ENCODE assay signal across 16 cellular contexts in the genomic region with DNA sequence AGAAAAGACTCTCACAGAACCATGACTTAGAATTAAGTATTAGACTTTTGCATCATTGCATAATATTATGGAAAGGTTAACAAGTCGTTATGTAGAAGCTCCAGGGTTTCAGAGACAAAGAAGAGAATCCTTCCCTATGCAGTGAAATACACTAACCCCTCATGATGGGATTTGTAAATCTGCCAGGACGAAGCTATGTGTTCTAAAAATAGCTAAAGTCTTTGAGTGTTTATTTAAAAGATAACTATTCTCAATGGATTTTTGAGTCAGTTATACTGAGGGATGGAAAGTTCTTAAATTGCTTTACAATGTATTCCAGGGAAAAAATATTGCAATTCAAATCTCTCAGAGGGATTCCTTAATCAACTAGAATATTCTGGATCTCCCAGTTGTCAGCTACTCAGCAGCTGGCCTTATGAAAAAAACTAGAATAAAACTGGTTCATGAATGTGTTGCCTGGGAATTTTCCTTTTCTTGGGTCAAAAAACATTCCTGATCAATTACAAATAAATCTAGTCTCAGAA.
"Had no signal": no experiment of that assay in that cellular context is flagged by ENCODE, and none has a peak within 500 bp of the region (broad histone marks: within the 10 kb centered on the region; RNA-seq: fewer than 3 reads in every experiment).

No MANE protein-coding gene starts in this region.

- H3K4me1 ChIP-seq: suprapubic skin had no signal

- H3K36me3 ChIP-seq: suprapubic skin had no signal

- H3K79me2 ChIP-seq: parathyroid adenoma had no signal

- FAIRE-seq: keratinocyte had no signal

- H2AFZ ChIP-seq: parathyroid adenoma had no signal

- H3K27ac Mint-ChIP-seq: activated CD8-positive, alpha-beta memory T cell treated with anti-CD3 and anti-CD28 coated beads, Interleukin-2, amount 10 ng/mL, durations not matched to agents 7 days and 5 days; activated naive CD8-positive, alpha-beta T cell treated with anti-CD3 and anti-CD28 coated beads for 36 hours; activated T-cell treated with anti-CD3 and anti-CD28 coated beads, Interleukin-2, amount 50 U/mL, for 24 hours; endodermal cell; type B pancreatic cell had no signal

- H3K9ac ChIP-seq: parathyroid adenoma had no signal

- ATAC-seq: activated CD8-positive, alpha-beta memory T cell treated with anti-CD3 and anti-CD28 coated beads, Interleukin-2, amount 10 ng/mL, durations not matched to agents 7 days and 5 days had no signal

- H3K36me3 Mint-ChIP-seq: activated CD8-positive, alpha-beta memory T cell treated with anti-CD3 and anti-CD28 coated beads, Interleukin-2, amount 10 ng/mL, durations not matched to agents 7 days and 5 days; activated naive CD8-positive, alpha-beta T cell treated with anti-CD3 and anti-CD28 coated beads for 36 hours; type B pancreatic cell had no signal

- DNase-seq: activated CD4-positive, alpha-beta T cell treated with anti-CD3 and anti-CD28 coated beads for 1 hour; activated CD4-positive, alpha-beta T cell treated with anti-CD3 and anti-CD28 coated beads, Interleukin-2, amount 50 U/mL, for 48 hours; activated CD8-positive, alpha-beta memory T cell treated with anti-CD3 and anti-CD28 coated beads, Interleukin-2, amount 10 ng/mL, durations not matched to agents 7 days and 5 days; activated gamma-delta T cell; activated naive CD8-positive, alpha-beta T cell treated with anti-CD3 and anti-CD28 coated beads for 36 hours; activated T-cell treated with anti-CD3 and anti-CD28 coated beads, Interleukin-2, amount 50 U/mL, for 24 hours; cerebellar nuclear complex; endodermal cell; foreskin melanocyte; head of caudate nucleus; SIG-M5; stimulated activated naive CD4-positive, alpha-beta T cell treated with Interleukin-2 at 50 U/mL for 16 hours had no signal

- H3K4me3 ChIP-seq: suprapubic skin had no signal

- H3K9me3 ChIP-seq: suprapubic skin had no signal

- H3K4me3 Mint-ChIP-seq: activated CD8-positive, alpha-beta memory T cell treated with anti-CD3 and anti-CD28 coated beads, Interleukin-2, amount 10 ng/mL, durations not matched to agents 7 days and 5 days; activated naive CD8-positive, alpha-beta T cell treated with anti-CD3 and anti-CD28 coated beads for 36 hours; activated T-cell treated with anti-CD3 and anti-CD28 coated beads, Interleukin-2, amount 50 U/mL, for 24 hours; endodermal cell; type B pancreatic cell had no signal

- H3K27me3 ChIP-seq: suprapubic skin had no signal

- H3K4me1 Mint-ChIP-seq: activated CD8-positive, alpha-beta memory T cell treated with anti-CD3 and anti-CD28 coated beads, Interleukin-2, amount 10 ng/mL, durations not matched to agents 7 days and 5 days; endodermal cell had no signal

- H3K9me3 Mint-ChIP-seq: activated T-cell treated with anti-CD3 and anti-CD28 coated beads, Interleukin-2, amount 50 U/mL, for 24 hours; endodermal cell had no signal

- H3K27me3 Mint-ChIP-seq: activated CD8-positive, alpha-beta memory T cell treated with anti-CD3 and anti-CD28 coated beads, Interleukin-2, amount 10 ng/mL, durations not matched to agents 7 days and 5 days; activated naive CD8-positive, alpha-beta T cell treated with anti-CD3 and anti-CD28 coated beads for 36 hours; activated T-cell treated with anti-CD3 and anti-CD28 coated beads, Interleukin-2, amount 50 U/mL, for 24 hours had no signal

- H3K27ac ChIP-seq: parathyroid adenoma, suprapubic skin had no signal
